11 cellular contexts compared by ENCODE assay signal in the genomic region with DNA sequence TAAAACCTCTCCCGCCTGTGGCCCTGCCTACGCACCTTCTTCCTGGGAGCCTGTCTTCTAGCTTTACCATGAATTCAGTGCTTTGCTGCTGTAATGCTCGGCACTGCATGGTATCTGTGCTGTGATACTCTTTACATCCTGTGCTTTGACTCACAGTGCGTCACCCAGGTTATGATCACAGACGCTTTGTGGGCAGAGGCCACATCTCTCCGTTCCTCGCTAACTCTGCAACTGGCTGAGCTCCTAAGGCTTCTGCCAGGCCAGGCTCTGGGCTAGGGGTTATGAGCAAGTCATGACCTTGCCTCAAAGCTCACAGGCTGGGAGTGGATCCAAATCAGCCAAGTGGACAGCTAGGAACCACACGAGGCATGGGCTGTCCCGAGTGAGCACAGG. TPM values are rescaled to one million over a fixed set of nuclear protein-coding genes. Genes with fewer than 3 reads are reported as not detected.
DNase-seq lines count a peak whose midpoint lies in the region; ATAC-seq, FAIRE-seq and TF ChIP-seq lines count a peak whose summit lies in the region.
"Had no signal": no experiment of that assay in that cellular context is flagged by ENCODE, and none has a peak within 500 bp of the region (broad histone marks: within the 10 kb centered on the region; RNA-seq: fewer than 3 reads in every experiment).

No MANE protein-coding gene starts in this region.

- H3K27me3 Mint-ChIP-seq in activated naive CD4-positive, alpha-beta T cell treated with anti-CD3 and anti-CD28 coated beads, Interleukin-2, amount 50 U/mL, for 24 hours: no peaks in the 10 kb centered on the region
- H3K27me3 Mint-ChIP-seq in natural killer cell (ENCODE audit: low read depth in 2 of 2) (no peaks in the 10 kb centered on the region), osteocyte (ENCODE audit: unreplicated experiment) (no peaks in the 10 kb centered on the region)

- intact Hi-C loops in HepG2 (cut with micrococcal nuclease; ENCODE audit: unreplicated experiment): no loop called here
- intact Hi-C loops in natural killer cell (cut with micrococcal nuclease): no loop called here
- intact Hi-C loops in thyroid gland (cut with DNase I): no loop called here

- no peak overlapping the region for H3K27ac ChIP-seq in liver (ENCODE audit: low read depth in 1 of 2, low read length in 2 of 2)
- H3K27ac ChIP-seq in HepG2 (ENCODE audit: extremely low read length, insufficient read depth, low read length): no peak overlapping the region
- no peak overlapping the region for H3K27ac ChIP-seq in thyroid gland
- H3K27ac ChIP-seq: psoas muscle had no signal

- H3K27me3 ChIP-seq in liver (ENCODE audit: control insufficient read depth in 4 of 4, insufficient read depth in 4 of 4, low read length in 3 of 4) (no peaks in the 10 kb centered on the region), HepG2 (ENCODE audit: control insufficient read depth in 1 of 2, insufficient read depth in 2 of 2, low read length in 2 of 2) (peaks cover 11 to 80% of the 10 kb centered on the region in 2 experiments), thyroid gland (no peaks in the 10 kb centered on the region)

- no peak for TF ChIP-seq RAD21 in liver (IDR thresholded peaks at IDR 0.05)
- no peak for TF ChIP-seq RAD21 in HepG2 (CRISPR knock-in tag; IDR thresholded peaks at IDR 0.05)

- no peak overlapping the region for H3K27ac Mint-ChIP-seq in activated naive CD4-positive, alpha-beta T cell treated with anti-CD3 and anti-CD28 coated beads, Interleukin-2, amount 50 U/mL, for 24 hours
- H3K27ac Mint-ChIP-seq in natural killer cell (peak overlapping the region in 1 of 2 donors; percentile 62), osteocyte (ENCODE audit: unreplicated experiment) (no peak overlapping the region)
- H3K27ac Mint-ChIP-seq: B cell had no signal

- 52% methylated on average over 9 of the region's 9 CpGs for WGBS in liver
- WGBS in HepG2 (ENCODE audit: low lambda C conversion rate): 46% methylated on average over 7 of the region's 9 CpGs
- WGBS in thyroid gland, 2 donors: 79 to 88% methylated on average over 7 to 8 of the region's 9 CpGs

- TF ChIP-seq CTCF in liver (IDR thresholded peaks at IDR 0.05; ENCODE audit: low read depth, low read length, missing input control): no peak
- no peak for TF ChIP-seq CTCF in HepG2 (CRISPR knock-in tag; IDR thresholded peaks at IDR 0.05)
- no peak for TF ChIP-seq CTCF in natural killer cell (IDR thresholded peaks at IDR 0.05)
- TF ChIP-seq CTCF in thyroid gland (IDR thresholded peaks at IDR 0.05): no peak
- TF ChIP-seq CTCF in osteocyte (IDR thresholded peaks at IDR 0.05): no peak

- H3K9me3 ChIP-seq in liver (ENCODE audit: control insufficient read depth in 4 of 4, low read length in 3 of 4) (no peaks in the 10 kb centered on the region), HepG2 (ENCODE audit: low read length) (no peaks in the 10 kb centered on the region), thyroid gland (no peaks in the 10 kb centered on the region)
- H3K9me3 ChIP-seq: psoas muscle had no signal

- TF ChIP-seq EP300 in HepG2 (IDR thresholded peaks at IDR 0.05; ENCODE audit: low read depth in 2 of 2, low read length in 2 of 2) (no peak), HepG2 (CRISPR knock-in tag; IDR thresholded peaks at IDR 0.05; ENCODE audit: borderline replicate concordance) (no peak)

- no peak overlapping the region for H3K9ac ChIP-seq in liver (ENCODE audit: low read depth in 1 of 2, low read length in 2 of 2)
- no peak overlapping the region for H3K9ac ChIP-seq in HepG2 (ENCODE audit: insufficient read depth, low read depth, low read length)

- H3K36me3 Mint-ChIP-seq in activated naive CD4-positive, alpha-beta T cell treated with anti-CD3 and anti-CD28 coated beads, Interleukin-2, amount 50 U/mL, for 24 hours: no peaks in the 10 kb centered on the region
- H3K36me3 Mint-ChIP-seq in natural killer cell: no peaks in the 10 kb centered on the region
- peaks cover 2% of the 10 kb centered on the region for H3K36me3 Mint-ChIP-seq in osteocyte (ENCODE audit: unreplicated experiment)

- no peak overlapping the region for H3K4me2 ChIP-seq in HepG2 (ENCODE audit: low read depth, low read length)

- no TSS peak for BruUV-seq in HepG2 (replicated peaks; lab: Mats Ljungman, UMichigan)

- H3K36me3 ChIP-seq in liver (ENCODE audit: control insufficient read depth in 4 of 4, insufficient read depth in 3 of 4, low read depth in 1 of 4, low read length in 3 of 4) (no peaks in the 10 kb centered on the region), HepG2 (replicated peaks in 1 of 2; ENCODE audit: control insufficient read depth in 1 of 2, insufficient read depth in 2 of 2, low read length in 2 of 2) (no peaks in the 10 kb centered on the region), thyroid gland (no peaks in the 10 kb centered on the region)

- H2AFZ ChIP-seq in HepG2 (ENCODE audit: low read length): no peak overlapping the region

- no peaks in the 10 kb centered on the region for H3K9me3 Mint-ChIP-seq in activated naive CD4-positive, alpha-beta T cell treated with anti-CD3 and anti-CD28 coated beads, Interleukin-2, amount 50 U/mL, for 24 hours
- H3K9me3 Mint-ChIP-seq in natural killer cell: no peaks in the 10 kb centered on the region
- H3K9me3 Mint-ChIP-seq in osteocyte (ENCODE audit: unreplicated experiment): no peaks in the 10 kb centered on the region

- peaks cover 9% of the 10 kb centered on the region for H3K4me1 Mint-ChIP-seq in activated naive CD4-positive, alpha-beta T cell treated with anti-CD3 and anti-CD28 coated beads, Interleukin-2, amount 50 U/mL, for 24 hours
- H3K4me1 Mint-ChIP-seq in natural killer cell (peaks cover 0 to 20% of the 10 kb centered on the region in 2 donors), osteocyte (ENCODE audit: unreplicated experiment) (no peaks in the 10 kb centered on the region)

- DNase-seq in HepG2 (ENCODE audit: low spot score) (no peak), natural killer cell (no peak), thyroid gland (peak; percentile 39 to 42), osteocyte (ENCODE audit: extremely low spot score, unreplicated experiment) (no peak), NCI-H187 (lab: John Stamatoyannopoulos, UW) (no peak)
- DNase-seq: psoas muscle had no signal

- H3K4me3 ChIP-seq in liver (ENCODE audit: low read depth in 1 of 3, low read length in 3 of 3): no peak overlapping the region
- no peak overlapping the region for H3K4me3 ChIP-seq in HepG2 (replicated peaks in 1 of 3; ENCODE audit: insufficient read depth in 1 of 3, low read depth in 2 of 3, low read length in 3 of 3)
- H3K4me3 ChIP-seq in thyroid gland (replicated peaks in 1 of 3): no peak overlapping the region
- H3K4me3 ChIP-seq: psoas muscle had no signal

- no peak for ATAC-seq in HepG2
- peak; percentile 37 to 78 (median 58) for ATAC-seq in natural killer cell
- no peak for ATAC-seq in GM18517 (IDR thresholded peaks at IDR 0.05; ENCODE audit: unreplicated experiment)
- ATAC-seq: psoas muscle had no signal

- in situ Hi-C loops in HepG2 (cut with HindIII; ENCODE audit: extremely low pct_ligation_motif_present, low pct_unique_long_range_greater_than_20kb): no loop called here

- H3K4me3 Mint-ChIP-seq in activated naive CD4-positive, alpha-beta T cell treated with anti-CD3 and anti-CD28 coated beads, Interleukin-2, amount 50 U/mL, for 24 hours: peak overlapping the region; percentile 38
- H3K4me3 Mint-ChIP-seq in natural killer cell (no peak overlapping the region), osteocyte (ENCODE audit: unreplicated experiment) (no peak overlapping the region)
- H3K4me3 Mint-ChIP-seq: B cell had no signal

- H4K20me1 ChIP-seq in HepG2 (ENCODE audit: insufficient read depth, low read length): no peaks in the 10 kb centered on the region

- peaks cover 0 to 20% (median 13%) of the 10 kb centered on the region in 4 donors for H3K4me1 ChIP-seq in liver (ENCODE audit: control insufficient read depth in 4 of 4, insufficient read depth in 4 of 4, low read length in 3 of 4)
- H3K4me1 ChIP-seq in HepG2 (ENCODE audit: insufficient read depth, low read length): peaks cover 20% of the 10 kb centered on the region
- H3K4me1 ChIP-seq in thyroid gland: no peaks in the 10 kb centered on the region
- H3K4me1 ChIP-seq: psoas muscle had no signal

- CTCF ChIA-PET in HepG2 (lab: Yijun Ruan, JAX; ENCODE audit: low intra/inter-chr PET ratio, low total read pairs): no interaction called here

- no peak for FAIRE-seq in HepG2 (lab: Jason Lieb, UNC)
- FAIRE-seq: endometrium had no signal

- TF ChIP-seq POLR2A in HepG2 (IDR thresholded peaks at IDR 0.05; ENCODE audit: insufficient read depth in 1 of 2, low read depth in 2 of 2, low read length in 2 of 2) (no peak), thyroid gland (IDR thresholded peaks at IDR 0.05) (no peak)

- no peaks in the 10 kb centered on the region for H3K79me2 ChIP-seq in HepG2 (ENCODE audit: insufficient read depth, low read length)

- POLR2A ChIA-PET in HepG2 (lab: Yijun Ruan, JAX): no interaction called here

RNA-seq across cellular contexts. Expression of a gene that starts 23.2 kb away (rescaled TPM):
- total RNA-seq in liver (1 to 10 TPM in 1 of 2 donors, under 1 TPM in 1; 0.14 to 1.7 TPM), HepG2 (2016; rRNA removed; fragmentation: Illumina TruSeq; extraction: Trizol) (0.01 and 0.07 TPM in 2 replicates), natural killer cell (1 to 10 TPM; 4.1 to 6.0 (median 5.2) TPM), thyroid gland (1 to 10 TPM in 3 of 4 donors, under 1 TPM in 1; 0.40 to 2.5 (median 1.8) TPM), osteocyte (3.0 and 3.2 TPM in 2 replicates)
- polyA plus RNA-seq in liver (under 1 TPM; 0.12 to 0.19 TPM), HepG2 (2011; rRNA removed) (0.01 and 0.03 TPM in 2 replicates)
- not detected in 2 replicates for total RNA-seq in HepG2 (2016; cell fraction: cytosol; rRNA removed; fragmentation: Illumina TruSeq; extraction: Trizol; ENCODE audit: low read depth)
- total RNA-seq in HepG2 (2016; cell fraction: insoluble cytoplasmic fraction; rRNA removed; fragmentation: Illumina TruSeq; extraction: Trizol): 0.04 TPM in 2 replicates
- total RNA-seq in HepG2 (2016; cell fraction: membrane; rRNA removed; fragmentation: Illumina TruSeq; extraction: Trizol): 0.06 TPM in 1 of 2 replicates, not detected in the other
- total RNA-seq in HepG2 (2016; cell fraction: nucleus; rRNA removed; fragmentation: Illumina TruSeq; extraction: Trizol): 0.06 and 0.09 TPM in 2 replicates
- polyA plus RNA-seq in HepG2 (2011; cell fraction: cytosol; rRNA removed): 0.01 and 0.03 TPM in 2 replicates
- 0.21 and 0.23 TPM in 2 replicates for polyA plus RNA-seq in HepG2 (2011; cell fraction: nucleus; rRNA removed)
- polyA plus RNA-seq in HepG2 (2012): 0.16 TPM in 1 of 2 replicates, not detected in the other
- 0.01 TPM in 1 of 2 replicates, not detected in the other for polyA plus RNA-seq in HepG2 (2016; cell fraction: cytosol; fragmentation: Illumina TruSeq; extraction: Trizol; ENCODE audit: low read depth)
- polyA plus RNA-seq in HepG2 (2016; cell fraction: insoluble cytoplasmic fraction; fragmentation: Illumina TruSeq; extraction: Trizol; ENCODE audit: low read depth): 0.11 TPM in 1 of 2 replicates, not detected in the other
- polyA plus RNA-seq in HepG2 (2016; cell fraction: membrane; fragmentation: Illumina TruSeq; extraction: Trizol; ENCODE audit: low read depth): 0.01 and 0.08 TPM in 2 replicates
- 0.36 and 0.44 TPM in 2 replicates for polyA plus RNA-seq in HepG2 (2016; cell fraction: nucleus; fragmentation: Illumina TruSeq; extraction: Trizol; ENCODE audit: insufficient read depth, low read depth)
- 0.40 TPM in 1 of 2 replicates, not detected in the other for polyA minus RNA-seq in HepG2 (2011; rRNA and poly(A)+ RNA removed; ENCODE audit: low replicate concordance)
- polyA minus RNA-seq in HepG2 (2011; cell fraction: cytosol; rRNA and poly(A)+ RNA removed): not detected in 2 replicates
- polyA minus RNA-seq in HepG2 (2011; cell fraction: nucleus; rRNA and poly(A)+ RNA removed): under 0.01 TPM in 1 of 2 replicates, not detected in the other

RNA-seq across cellular contexts. Expression of a gene that starts 32.0 kb away (rescaled TPM):
- total RNA-seq in liver (1 to 10 TPM in 1 of 2 donors, under 1 TPM in 1; 0.33 to 3.2 TPM), HepG2 (2016; rRNA removed; fragmentation: Illumina TruSeq; extraction: Trizol) (0.55 and 5.1 TPM in 2 replicates), natural killer cell (10 to 100 TPM; 15.2 to 17.5 (median 17.4) TPM), thyroid gland (10 to 100 TPM in 1 of 4 donors, 1 to 10 TPM in 3; 6.2 to 13.0 (median 8.6) TPM), osteocyte (3.2 and 6.9 TPM in 2 replicates)
- polyA plus RNA-seq in liver (1 to 10 TPM; 1.4 to 3.6 TPM), HepG2 (2011; rRNA removed) (8.0 and 10.2 TPM in 2 replicates)
- total RNA-seq in HepG2 (2016; cell fraction: cytosol; rRNA removed; fragmentation: Illumina TruSeq; extraction: Trizol; ENCODE audit: low read depth): 1.1 and 1.6 TPM in 2 replicates
- 0.88 and 2.9 TPM in 2 replicates for total RNA-seq in HepG2 (2016; cell fraction: insoluble cytoplasmic fraction; rRNA removed; fragmentation: Illumina TruSeq; extraction: Trizol)
- 0.55 and 1.1 TPM in 2 replicates for total RNA-seq in HepG2 (2016; cell fraction: membrane; rRNA removed; fragmentation: Illumina TruSeq; extraction: Trizol)
- 4.1 and 4.8 TPM in 2 replicates for total RNA-seq in HepG2 (2016; cell fraction: nucleus; rRNA removed; fragmentation: Illumina TruSeq; extraction: Trizol)
- 1.2 and 1.9 TPM in 2 replicates for polyA plus RNA-seq in HepG2 (2011; cell fraction: cytosol; rRNA removed)
- 51.3 and 67.9 TPM in 2 replicates for polyA plus RNA-seq in HepG2 (2011; cell fraction: nucleus; rRNA removed)
- polyA plus RNA-seq in HepG2 (2012): 2.9 and 3.7 TPM in 2 replicates
- 0.61 and 1.4 TPM in 2 replicates for polyA plus RNA-seq in HepG2 (2016; cell fraction: cytosol; fragmentation: Illumina TruSeq; extraction: Trizol; ENCODE audit: low read depth)
- 0.63 and 1.2 TPM in 2 replicates for polyA plus RNA-seq in HepG2 (2016; cell fraction: insoluble cytoplasmic fraction; fragmentation: Illumina TruSeq; extraction: Trizol; ENCODE audit: low read depth)
- polyA plus RNA-seq in HepG2 (2016; cell fraction: membrane; fragmentation: Illumina TruSeq; extraction: Trizol; ENCODE audit: low read depth): 1.0 and 1.5 TPM in 2 replicates
- 15.6 and 20.4 TPM in 2 replicates for polyA plus RNA-seq in HepG2 (2016; cell fraction: nucleus; fragmentation: Illumina TruSeq; extraction: Trizol; ENCODE audit: insufficient read depth, low read depth)
- polyA minus RNA-seq in HepG2 (2011; rRNA and poly(A)+ RNA removed; ENCODE audit: low replicate concordance): 1.1 and 2.7 TPM in 2 replicates
- 2.2 TPM in 1 of 2 replicates, not detected in the other for polyA minus RNA-seq in HepG2 (2011; cell fraction: cytosol; rRNA and poly(A)+ RNA removed)
- 4.4 and 4.6 TPM in 2 replicates for polyA minus RNA-seq in HepG2 (2011; cell fraction: nucleus; rRNA and poly(A)+ RNA removed)

RNA-seq across cellular contexts. Expression of a gene that starts 42.8 kb away (rescaled TPM):
- 1 to 10 TPM in 1 of 2 donors, under 1 TPM in 1; 0.75 to 4.9 TPM for total RNA-seq in liver
- 1 to 10 TPM; 5.9 TPM for polyA plus RNA-seq in liver
- total RNA-seq in HepG2 (2016; rRNA removed; fragmentation: Illumina TruSeq; extraction: Trizol): 5.4 and 7.1 TPM in 2 replicates
- 0.40 and 0.53 TPM in 2 replicates for total RNA-seq in HepG2 (2016; cell fraction: cytosol; rRNA removed; fragmentation: Illumina TruSeq; extraction: Trizol; ENCODE audit: low read depth)
- 6.2 and 6.5 TPM in 2 replicates for total RNA-seq in HepG2 (2016; cell fraction: insoluble cytoplasmic fraction; rRNA removed; fragmentation: Illumina TruSeq; extraction: Trizol)
- total RNA-seq in HepG2 (2016; cell fraction: membrane; rRNA removed; fragmentation: Illumina TruSeq; extraction: Trizol): 2.0 and 2.1 TPM in 2 replicates
- total RNA-seq in HepG2 (2016; cell fraction: nucleus; rRNA removed; fragmentation: Illumina TruSeq; extraction: Trizol): 7.6 and 8.2 TPM in 2 replicates
- polyA plus RNA-seq in HepG2 (2011; rRNA removed): 6.4 and 7.2 TPM in 2 replicates
- 4.5 and 4.9 TPM in 2 replicates for polyA plus RNA-seq in HepG2 (2011; cell fraction: cytosol; rRNA removed)
- 22.2 and 32.3 TPM in 2 replicates for polyA plus RNA-seq in HepG2 (2011; cell fraction: nucleus; rRNA removed)
- 3.7 and 5.4 TPM in 2 replicates for polyA plus RNA-seq in HepG2 (2012)
- polyA plus RNA-seq in HepG2 (2016; cell fraction: cytosol; fragmentation: Illumina TruSeq; extraction: Trizol; ENCODE audit: low read depth): 2.3 TPM in 2 replicates
- polyA plus RNA-seq in HepG2 (2016; cell fraction: insoluble cytoplasmic fraction; fragmentation: Illumina TruSeq; extraction: Trizol; ENCODE audit: low read depth): 5.3 and 6.2 TPM in 2 replicates
- 2.5 and 2.6 TPM in 2 replicates for polyA plus RNA-seq in HepG2 (2016; cell fraction: membrane; fragmentation: Illumina TruSeq; extraction: Trizol; ENCODE audit: low read depth)
- polyA plus RNA-seq in HepG2 (2016; cell fraction: nucleus; fragmentation: Illumina TruSeq; extraction: Trizol; ENCODE audit: insufficient read depth, low read depth): 17.3 and 19.5 TPM in 2 replicates
- polyA minus RNA-seq in HepG2 (2011; rRNA and poly(A)+ RNA removed; ENCODE audit: low replicate concordance): 7.1 and 9.6 TPM in 2 replicates
- polyA minus RNA-seq in HepG2 (2011; cell fraction: cytosol; rRNA and poly(A)+ RNA removed): 1.2 and 4.6 TPM in 2 replicates
- 3.2 and 8.8 TPM in 2 replicates for polyA minus RNA-seq in HepG2 (2011; cell fraction: nucleus; rRNA and poly(A)+ RNA removed)
- 10 to 100 TPM; 20.3 to 36.4 (median 28.7) TPM for total RNA-seq in natural killer cell
- 10 to 100 TPM; 18.8 to 36.6 (median 28.3) TPM for total RNA-seq in thyroid gland
- 9.1 and 14.0 TPM in 2 replicates for total RNA-seq in osteocyte

Comparison
In these comparisons a context has a peak if more than half of its experiments do, and no peak if none do; other contexts are left out.
1. ATAC-seq: peak in natural killer cell (3 of 3); none in HepG2 (single experiment) and GM18517 (single experiment).
2. DNase-seq: peak in thyroid gland (2 of 2); none in HepG2 (single experiment), natural killer cell (single experiment), osteocyte (single experiment) and NCI-H187 (0 of 2).